Comparison of ENCODE assay signal across 8 cellular contexts in the genomic region with DNA sequence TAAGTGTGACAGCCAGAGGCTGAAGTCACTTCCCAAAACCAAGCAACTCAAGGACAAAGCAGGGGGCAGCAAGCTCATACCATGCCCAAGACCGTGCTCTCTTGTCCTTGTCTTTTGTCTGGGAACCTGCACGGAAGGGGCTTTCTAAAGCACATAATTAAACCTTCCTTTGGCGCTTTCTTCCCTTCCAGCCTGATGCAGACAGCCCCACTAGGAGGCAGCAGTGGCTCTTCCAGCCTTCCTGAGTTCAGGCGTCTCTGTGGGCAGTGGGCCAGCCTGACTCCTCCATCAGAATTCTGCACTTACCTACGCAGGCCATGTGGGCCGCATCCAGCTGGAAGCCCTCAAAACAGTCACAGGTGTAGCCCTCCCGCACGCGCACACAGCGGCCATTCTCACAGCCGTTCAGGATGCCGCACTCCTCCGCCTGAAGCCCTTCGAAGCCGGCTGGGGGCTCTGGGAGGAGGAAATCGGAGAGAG. TPM values are rescaled to one million over a fixed set of nuclear protein-coding genes. Genes with fewer than 3 reads are reported as not detected.
A peak's percentile ranks its signal among the peaks of the same experiment; 100 is the strongest.
DNase-seq lines count a peak whose midpoint lies in the region; ATAC-seq, FAIRE-seq and TF ChIP-seq lines count a peak whose summit lies in the region.

No MANE protein-coding gene starts in this region.

- intact Hi-C loops in GM12878 (cut with micrococcal nuclease; ENCODE audit: unreplicated experiment), result no loop called here

- no peaks in the 10 kb centered on the region for H3K9me3 ChIP-seq in GM12878 (replicated peaks; ENCODE audit: control insufficient read depth, insufficient read depth, low read length)

- CTCF ChIA-PET in GM12878 (lab: Yijun Ruan, JAX), result no interaction called here

- no peak for TF ChIP-seq EP300 in GM12878 (IDR thresholded peaks at IDR 0.05; ENCODE audit: borderline replicate concordance in 1 of 2, control insufficient read depth in 1 of 2, low read depth in 2 of 2, low read length in 2 of 2)

- DNase-seq in EL (peak; percentile 67), NCI-H187 treated with DMSO at 0.1 percent for 48 hours (lab: John Stamatoyannopoulos, UW) (peak; percentile 25), GM12878 (ENCODE audit: low read depth, low spot score) (no peak), inferior parietal cortex (ENCODE audit: extremely low spot score) (peak; percentile 78), superior temporal gyrus (ENCODE audit: extremely low spot score) (peak; percentile 78)
- no peak for DNase-seq in activated CD4-positive, alpha-beta T cell treated with anti-CD3 and anti-CD28 coated beads for 4 hours
- no peak for DNase-seq in activated CD4-positive, alpha-beta T cell treated with anti-CD3 and anti-CD28 coated beads, Interleukin-2, amount 50 U/mL, for 4 hours

- RAD21 ChIA-PET in GM12878 (lab: Charles Lee; ENCODE audit: unreplicated experiment), result no interaction called here

- no peaks in the 10 kb centered on the region for H3K79me2 ChIP-seq in GM12878 (ENCODE audit: control insufficient read depth, insufficient read depth, low read length)

- H3K27ac ChIP-seq in GM12878 (ENCODE audit: control insufficient read depth, insufficient read depth), result no peak overlapping the region

- in situ Hi-C loops in GM12878 (cut with MboI), result no loop called here

- FAIRE-seq in GM12878 (lab: Jason Lieb, UNC), result no peak

- peak; percentile 13 to 31 (median 26); a peak in 3 of 6 replicates for TF ChIP-seq CTCF in GM12878 (IDR thresholded peaks at IDR 0.05 in 2 of 3, conservative IDR thresholded peaks at IDR 0.05 in 1 of 3; ENCODE audit: control insufficient read depth in 2 of 3, extremely low read depth in 1 of 3, insufficient read depth in 1 of 3, low read depth in 3 of 3, low read length in 3 of 3)

- H3K36me3 ChIP-seq in GM12878 (ENCODE audit: control insufficient read depth in 2 of 2, insufficient read depth in 2 of 2, low read length in 1 of 2), result no peaks in the 10 kb centered on the region

- no peak overlapping the region for H3K9ac ChIP-seq in GM12878 (ENCODE audit: control insufficient read depth, insufficient read depth, low read length)

- no peaks in the 10 kb centered on the region for H4K20me1 ChIP-seq in GM12878 (ENCODE audit: control insufficient read depth, insufficient read depth)

- TF ChIP-seq POLR2A in GM12878 (IDR thresholded peaks at IDR 0.05; ENCODE audit: low read depth, low read length), result no peak

- H3K4me2 ChIP-seq in GM12878 (ENCODE audit: control insufficient read depth, insufficient read depth), result no peak overlapping the region

- TF ChIP-seq RAD21 in GM12878 (IDR thresholded peaks at IDR 0.05; ENCODE audit: insufficient read depth, low read depth, low read length), result peak; percentile 23; the same call in 1 of the 2 replicates

- POLR2A ChIA-PET in GM12878 (lab: Charles Lee), result no interaction called here

- 79% methylated on average over 16 of the region's 16 CpGs for WGBS in GM12878 (ENCODE audit: insufficient coverage, insufficient replicate concordance, low lambda C conversion rate, missing lambda C conversion rate)

- no TSS peak for BruUV-seq in GM12878 (replicated peaks; lab: Mats Ljungman, UMichigan)

- ATAC-seq in GM12878 (peak; percentile 29; the same call in 2 of the 3 replicates), GM19328 (IDR thresholded peaks at IDR 0.05; ENCODE audit: unreplicated experiment) (no peak)

- SMC1A ChIA-PET in GM12878 (lab: Charles Lee; ENCODE audit: uncharacterized antibody, unreplicated experiment), result no interaction called here

- H3K4me3 ChIP-seq in GM12878, result no peak overlapping the region

- H3K27me3 ChIP-seq in GM12878 (replicated peaks in 1 of 2; ENCODE audit: control insufficient read depth in 2 of 2, insufficient read depth in 2 of 2, low read length in 1 of 2), result no peaks in the 10 kb centered on the region; a peak in 1 of 4 replicates

- no peaks in the 10 kb centered on the region for H3K4me1 ChIP-seq in GM12878 (ENCODE audit: control insufficient read depth, insufficient read depth, low read length)

- H2AFZ ChIP-seq in GM12878 (ENCODE audit: control insufficient read depth, low read depth, low read length), result no peak overlapping the region

TF ChIP-seq in GM12878, 131 proteins besides CTCF, POLR2A, EP300 and RAD21 (continues in another document):
- TF ChIP-seq, protein P1, sequence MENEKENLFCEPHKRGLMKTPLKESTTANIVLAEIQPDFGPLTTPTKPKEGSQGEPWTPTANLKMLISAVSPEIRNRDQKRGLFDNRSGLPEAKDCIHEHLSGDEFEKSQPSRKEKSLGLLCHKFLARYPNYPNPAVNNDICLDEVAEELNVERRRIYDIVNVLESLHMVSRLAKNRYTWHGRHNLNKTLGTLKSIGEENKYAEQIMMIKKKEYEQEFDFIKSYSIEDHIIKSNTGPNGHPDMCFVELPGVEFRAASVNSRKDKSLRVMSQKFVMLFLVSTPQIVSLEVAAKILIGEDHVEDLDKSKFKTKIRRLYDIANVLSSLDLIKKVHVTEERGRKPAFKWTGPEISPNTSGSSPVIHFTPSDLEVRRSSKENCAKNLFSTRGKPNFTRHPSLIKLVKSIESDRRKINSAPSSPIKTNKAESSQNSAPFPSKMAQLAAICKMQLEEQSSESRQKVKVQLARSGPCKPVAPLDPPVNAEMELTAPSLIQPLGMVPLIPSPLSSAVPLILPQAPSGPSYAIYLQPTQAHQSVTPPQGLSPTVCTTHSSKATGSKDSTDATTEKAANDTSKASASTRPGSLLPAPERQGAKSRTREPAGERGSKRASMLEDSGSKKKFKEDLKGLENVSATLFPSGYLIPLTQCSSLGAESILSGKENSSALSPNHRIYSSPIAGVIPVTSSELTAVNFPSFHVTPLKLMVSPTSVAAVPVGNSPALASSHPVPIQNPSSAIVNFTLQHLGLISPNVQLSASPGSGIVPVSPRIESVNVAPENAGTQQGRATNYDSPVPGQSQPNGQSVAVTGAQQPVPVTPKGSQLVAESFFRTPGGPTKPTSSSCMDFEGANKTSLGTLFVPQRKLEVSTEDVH (IDR thresholded peaks at IDR 0.05; ENCODE audit: low read depth, partially characterized antibody), result no peak
- TF ChIP-seq TBL1XR1 (IDR thresholded peaks at IDR 0.05; ENCODE audit: low read depth, low read length) (no peak), NR2C1 (IDR thresholded peaks at IDR 0.05) (no peak), CHD1 (IDR thresholded peaks at IDR 0.05; ENCODE audit: low read depth, low read length) (no peak), HDAC6 (IDR thresholded peaks at IDR 0.05; ENCODE audit: unreplicated experiment) (no peak)
- TF ChIP-seq, protein P2, sequence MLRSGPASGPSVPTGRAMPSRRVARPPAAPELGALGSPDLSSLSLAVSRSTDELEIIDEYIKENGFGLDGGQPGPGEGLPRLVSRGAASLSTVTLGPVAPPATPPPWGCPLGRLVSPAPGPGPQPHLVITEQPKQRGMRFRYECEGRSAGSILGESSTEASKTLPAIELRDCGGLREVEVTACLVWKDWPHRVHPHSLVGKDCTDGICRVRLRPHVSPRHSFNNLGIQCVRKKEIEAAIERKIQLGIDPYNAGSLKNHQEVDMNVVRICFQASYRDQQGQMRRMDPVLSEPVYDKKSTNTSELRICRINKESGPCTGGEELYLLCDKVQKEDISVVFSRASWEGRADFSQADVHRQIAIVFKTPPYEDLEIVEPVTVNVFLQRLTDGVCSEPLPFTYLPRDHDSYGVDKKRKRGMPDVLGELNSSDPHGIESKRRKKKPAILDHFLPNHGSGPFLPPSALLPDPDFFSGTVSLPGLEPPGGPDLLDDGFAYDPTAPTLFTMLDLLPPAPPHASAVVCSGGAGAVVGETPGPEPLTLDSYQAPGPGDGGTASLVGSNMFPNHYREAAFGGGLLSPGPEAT (IDR thresholded peaks at IDR 0.05; ENCODE audit: low read depth), result no peak

RNA-seq across cellular contexts. Expression of a gene that starts 7.6 kb away (rescaled TPM):
- total RNA-seq in GM12878 (2013; cell fraction: nucleolus; rRNA removed), result 24.7 and 25.9 TPM in 2 replicates
- total RNA-seq in GM12878 (2014; rRNA removed), result 25.1 and 33.5 TPM in 2 replicates
- 15.2 and 16.7 TPM in 2 replicates for total RNA-seq in GM12878 (2014; rRNA removed; fragmentation: Illumina TruSeq; extraction: Trizol)
- total RNA-seq in GM12878 (2021), result 32.7 and 34.5 TPM in 2 replicates
- 15.0 TPM for polyA plus RNA-seq in GM12878 (2011; ENCODE audit: low read depth)
- polyA plus RNA-seq in GM12878 (2011; rRNA removed), result 42.3 and 50.9 TPM in 2 replicates
- 30.7 and 34.1 TPM in 2 replicates for polyA plus RNA-seq in GM12878 (2011; cell fraction: cytosol; rRNA removed)
- 17.0 and 19.9 TPM in 2 replicates for polyA plus RNA-seq in GM12878 (2011; cell fraction: nucleus; rRNA removed)
- 24.4 and 28.5 TPM in 2 replicates for polyA plus RNA-seq in GM12878 (2012)
- 32.3 and 41.6 TPM in 2 replicates for polyA plus RNA-seq in GM12878 (2014; fragmentation: Illumina TruSeq; extraction: Trizol)
- polyA plus RNA-seq in GM12878 (2014; fragmentation: Nextera tagmentation; extraction: Ambion mirVana), result 10 to 100 TPM in 1 of 2 experiments, 1 to 10 TPM in 1; 7.5 to 22.5 TPM
- polyA plus RNA-seq in GM12878 (2014; rRNA removed), result 34.0 and 46.5 TPM in 2 replicates
- polyA plus RNA-seq in GM12878 (2016; fragmentation: Nextera tagmentation; extraction: Ambion mirVana), result 100 to 1,000 TPM; 104 to 116 TPM
- 5.9 and 6.1 TPM in 2 replicates for polyA minus RNA-seq in GM12878 (2011; rRNA and poly(A)+ RNA removed)
- polyA minus RNA-seq in GM12878 (2011; cell fraction: cytosol; rRNA and poly(A)+ RNA removed), result 3.1 and 10.0 TPM in 2 replicates
- polyA minus RNA-seq in GM12878 (2011; cell fraction: nucleus; rRNA and poly(A)+ RNA removed), result 2.9 and 3.1 TPM in 2 replicates

RNA-seq across cellular contexts. Expression of a gene that starts 8.1 kb away (rescaled TPM):
- 36.7 and 57.3 TPM in 2 replicates for total RNA-seq in GM12878 (2013; cell fraction: nucleolus; rRNA removed)
- total RNA-seq in GM12878 (2014; rRNA removed) (65.1 and 68.8 TPM in 2 replicates), GM12878 (2014; rRNA removed; fragmentation: Illumina TruSeq; extraction: Trizol) (40.6 and 44.4 TPM in 2 replicates), GM12878 (2021) (29.5 and 34.2 TPM in 2 replicates)
- polyA plus RNA-seq in GM12878 (2011; ENCODE audit: low read depth), result 94.0 TPM
- polyA plus RNA-seq in GM12878 (2011; rRNA removed) (39.2 and 62.6 TPM in 2 replicates), GM12878 (2014; fragmentation: Illumina TruSeq; extraction: Trizol) (41.1 and 55.6 TPM in 2 replicates), GM12878 (2014; fragmentation: Nextera tagmentation; extraction: Ambion mirVana) (100 to 1,000 TPM in 1 of 2 experiments, 10 to 100 TPM in 1; 77.8 to 109 TPM), GM12878 (2014; rRNA removed) (81.5 and 85.1 TPM in 2 replicates), GM12878 (2016; fragmentation: Nextera tagmentation; extraction: Ambion mirVana) (10 to 100 TPM; 40.6 to 44.7 TPM)
- polyA plus RNA-seq in GM12878 (2011; cell fraction: cytosol; rRNA removed), result 82.5 and 111 TPM in 2 replicates
- 42.5 and 66.1 TPM in 2 replicates for polyA plus RNA-seq in GM12878 (2011; cell fraction: nucleus; rRNA removed)
- polyA plus RNA-seq in GM12878 (2012), result 118 and 138 TPM in 2 replicates
- 30.9 and 31.2 TPM in 2 replicates for polyA minus RNA-seq in GM12878 (2011; rRNA and poly(A)+ RNA removed)
- polyA minus RNA-seq in GM12878 (2011; cell fraction: cytosol; rRNA and poly(A)+ RNA removed), result 16.0 and 23.5 TPM in 2 replicates
- polyA minus RNA-seq in GM12878 (2011; cell fraction: nucleus; rRNA and poly(A)+ RNA removed), result 9.8 and 13.1 TPM in 2 replicates

Comparison
In these comparisons a context has a peak if more than half of its experiments do, and no peak if none do; other contexts are left out.
1. DNase-seq: peak in EL (single experiment), NCI-H187 treated with DMSO at 0.1 percent for 48 hours (single experiment), inferior parietal cortex (single experiment) and superior temporal gyrus (single experiment); none in GM12878 (single experiment), activated CD4-positive, alpha-beta T cell treated with anti-CD3 and anti-CD28 coated beads for 4 hours (0 of 2) and activated CD4-positive, alpha-beta T cell treated with anti-CD3 and anti-CD28 coated beads, Interleukin-2, amount 50 U/mL, for 4 hours (0 of 2).